Comparison of ENCODE assay signal across 9 cellular contexts in the genomic region with DNA sequence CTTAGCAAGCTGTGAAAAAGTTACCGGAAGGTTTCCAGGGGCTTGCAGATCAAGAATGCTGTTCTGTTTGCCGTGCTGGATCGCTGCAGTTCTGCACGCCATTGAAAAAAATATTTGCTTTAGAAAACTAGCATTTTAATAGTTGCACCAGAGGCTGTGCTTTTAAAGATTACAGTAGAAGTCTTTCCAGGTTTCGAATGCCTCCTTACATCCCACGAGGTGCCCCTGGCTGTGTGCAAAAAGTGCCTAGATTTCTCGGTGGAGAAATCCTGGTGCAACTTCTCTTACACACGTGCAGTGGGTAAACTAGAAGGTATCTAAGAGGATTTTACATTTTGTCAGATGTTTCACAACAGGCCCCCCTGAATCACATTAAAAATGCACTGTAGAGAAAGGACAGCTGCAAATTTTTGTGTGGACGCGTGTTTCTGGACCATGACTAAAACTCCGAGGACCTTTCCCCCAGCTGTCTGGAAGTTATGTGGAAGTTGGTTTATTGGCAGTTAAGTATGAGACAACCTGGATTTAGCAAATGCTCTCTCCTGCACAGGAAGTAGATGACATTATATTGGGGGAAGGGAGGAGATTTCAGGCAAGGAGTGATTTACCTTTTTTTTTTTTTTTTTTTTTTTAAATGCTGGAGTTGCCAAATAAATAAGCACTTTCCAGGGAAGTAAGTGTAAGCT. TPM values are rescaled to one million over a fixed set of nuclear protein-coding genes. Genes with fewer than 3 reads are reported as not detected.
DNase-seq lines count a peak whose midpoint lies in the region; ATAC-seq and TF ChIP-seq lines count a peak whose summit lies in the region.
"Had no signal": no experiment of that assay in that cellular context is flagged by ENCODE, and none has a peak within 500 bp of the region (broad histone marks: within the 10 kb centered on the region; RNA-seq: fewer than 3 reads in every experiment).

No MANE protein-coding gene starts in this region.

- CTCF ChIA-PET in AG04449 (lab: Yijun Ruan, JAX) = interaction anchor here (0.9 to 1.7 kb wide), 2 partner anchors 11 to 429 kb away, joined by 3 to 4 read pairs; no protein-coding TSS in a partner anchor

- peak overlapping the region; percentile 55 for H3K27ac ChIP-seq in muscle layer of colon (ENCODE audit: low read depth, low read length)

- H3K27ac Mint-ChIP-seq in endothelial cell (ENCODE audit: unreplicated experiment) = peak overlapping the region; percentile 58
- H3K27ac Mint-ChIP-seq in stimulated activated naive CD8-positive, alpha-beta T cell treated with anti-CD3 and anti-CD28 coated beads, Interleukin-15, amount 100 ng/mL, for 72 hours = no peak overlapping the region
- H3K27ac Mint-ChIP-seq: T-helper 2 cell treated with Interferon-gamma antibody and Interleukin-4, amounts not matched to agents 5 μg/mL and 100 μg/mL, for 36 hours had no signal

- peak overlapping the region; percentile 36 for H3K4me3 ChIP-seq in AG04449 (ENCODE audit: low read depth, low read length)
- peak overlapping the region in 1 of 2 donors; percentile 41 for H3K4me3 ChIP-seq in muscle layer of colon (ENCODE audit: low read depth in 1 of 2, low read length in 2 of 2)

- H3K4me3 Mint-ChIP-seq in endothelial cell (ENCODE audit: unreplicated experiment) = peak overlapping the region; percentile 35
- H3K4me3 Mint-ChIP-seq in stimulated activated naive CD8-positive, alpha-beta T cell treated with anti-CD3 and anti-CD28 coated beads, Interleukin-15, amount 100 ng/mL, for 72 hours = peak overlapping the region in 1 of 2 donors; percentile 12
- H3K4me3 Mint-ChIP-seq: T-helper 2 cell treated with Interferon-gamma antibody and Interleukin-4, amounts not matched to agents 5 μg/mL and 100 μg/mL, for 36 hours had no signal

- H3K36me3 Mint-ChIP-seq in endothelial cell (ENCODE audit: low read depth, unreplicated experiment) = peaks cover 6% of the 10 kb centered on the region

- peaks cover 54% of the 10 kb centered on the region for H3K4me1 ChIP-seq in muscle layer of colon (ENCODE audit: insufficient read depth, low read length)

- in situ Hi-C loops in KBM-7 (cut with MboI; ENCODE audit: low pct_unique_long_range_greater_than_20kb, low sequenced_read_pairs) = no loop called here

- H3K36me3 ChIP-seq in muscle layer of colon (ENCODE audit: insufficient read depth, low read length) = no peaks in the 10 kb centered on the region

- POLR2A ChIA-PET in AG04449 (lab: Yijun Ruan, JAX) = interaction anchor here (0.7 to 0.9 kb wide), 3 partner anchors 9 to 101 kb away, joined by 3 to 4 read pairs (median 4); no protein-coding TSS in a partner anchor

- H3K27me3 Mint-ChIP-seq in endothelial cell (ENCODE audit: unreplicated experiment) = peaks cover 6% of the 10 kb centered on the region
- peaks cover 80% of the 10 kb centered on the region for H3K27me3 Mint-ChIP-seq in stimulated activated naive CD8-positive, alpha-beta T cell treated with anti-CD3 and anti-CD28 coated beads, Interleukin-15, amount 100 ng/mL, for 72 hours

- H3K27me3 ChIP-seq in muscle layer of colon (ENCODE audit: control insufficient read depth in 1 of 2, insufficient read depth in 2 of 2, low read length in 2 of 2) = no peaks in the 10 kb centered on the region

- TF ChIP-seq CTCF in AG04449 (IDR thresholded peaks at IDR 0.05; ENCODE audit: insufficient read depth, low read length, missing control alignments) = no peak
- no peak for TF ChIP-seq CTCF in endothelial cell (IDR thresholded peaks at IDR 0.05; ENCODE audit: unreplicated experiment)

- no peaks in the 10 kb centered on the region for H3K9me3 Mint-ChIP-seq in endothelial cell (ENCODE audit: unreplicated experiment)
- H3K9me3 Mint-ChIP-seq in stimulated activated naive CD8-positive, alpha-beta T cell treated with anti-CD3 and anti-CD28 coated beads, Interleukin-15, amount 100 ng/mL, for 72 hours = no peaks in the 10 kb centered on the region
- H3K9me3 Mint-ChIP-seq: T-helper 2 cell treated with Interferon-gamma antibody and Interleukin-4, amounts not matched to agents 5 μg/mL and 100 μg/mL, for 36 hours had no signal

- DNase-seq in AG04449 (ENCODE audit: low read depth, low spot score) = no peak
- peak; percentile 11 for DNase-seq in KBM-7
- DNase-seq in endothelial cell (ENCODE audit: low spot score) = no peak
- no peak for DNase-seq in OCI-M1 (lab: John Stamatoyannopoulos, UW)
- no peak for DNase-seq in stimulated activated naive CD8-positive, alpha-beta T cell treated with anti-CD3 and anti-CD28 coated beads, Interleukin-15, amount 100 ng/mL, for 72 hours
- no peak for DNase-seq in AG08395 (ENCODE audit: low spot score)

- H3K9ac ChIP-seq in muscle layer of colon (ENCODE audit: low read length) = no peak overlapping the region

- peaks cover 68% of the 10 kb centered on the region for H3K4me1 Mint-ChIP-seq in endothelial cell (ENCODE audit: unreplicated experiment)
- H3K4me1 Mint-ChIP-seq in stimulated activated naive CD8-positive, alpha-beta T cell treated with anti-CD3 and anti-CD28 coated beads, Interleukin-15, amount 100 ng/mL, for 72 hours = peaks cover 32% of the 10 kb centered on the region

- ATAC-seq in stimulated activated naive CD8-positive, alpha-beta T cell treated with anti-CD3 and anti-CD28 coated beads, Interleukin-15, amount 100 ng/mL, for 72 hours = no peak
- no peak for ATAC-seq in HG03460 (IDR thresholded peaks at IDR 0.05; ENCODE audit: unreplicated experiment)

- H3K9me3 ChIP-seq in muscle layer of colon (ENCODE audit: low read length) = no peaks in the 10 kb centered on the region

RNA-seq across cellular contexts. Expression of gene TCF7L2, which starts 5.8 kb away (rescaled TPM):
- 49.3 TPM for total RNA-seq in endothelial cell (ENCODE audit: unreplicated experiment)
